Comparison of ENCODE assay signal across 1 cellular context in the genomic region with DNA sequence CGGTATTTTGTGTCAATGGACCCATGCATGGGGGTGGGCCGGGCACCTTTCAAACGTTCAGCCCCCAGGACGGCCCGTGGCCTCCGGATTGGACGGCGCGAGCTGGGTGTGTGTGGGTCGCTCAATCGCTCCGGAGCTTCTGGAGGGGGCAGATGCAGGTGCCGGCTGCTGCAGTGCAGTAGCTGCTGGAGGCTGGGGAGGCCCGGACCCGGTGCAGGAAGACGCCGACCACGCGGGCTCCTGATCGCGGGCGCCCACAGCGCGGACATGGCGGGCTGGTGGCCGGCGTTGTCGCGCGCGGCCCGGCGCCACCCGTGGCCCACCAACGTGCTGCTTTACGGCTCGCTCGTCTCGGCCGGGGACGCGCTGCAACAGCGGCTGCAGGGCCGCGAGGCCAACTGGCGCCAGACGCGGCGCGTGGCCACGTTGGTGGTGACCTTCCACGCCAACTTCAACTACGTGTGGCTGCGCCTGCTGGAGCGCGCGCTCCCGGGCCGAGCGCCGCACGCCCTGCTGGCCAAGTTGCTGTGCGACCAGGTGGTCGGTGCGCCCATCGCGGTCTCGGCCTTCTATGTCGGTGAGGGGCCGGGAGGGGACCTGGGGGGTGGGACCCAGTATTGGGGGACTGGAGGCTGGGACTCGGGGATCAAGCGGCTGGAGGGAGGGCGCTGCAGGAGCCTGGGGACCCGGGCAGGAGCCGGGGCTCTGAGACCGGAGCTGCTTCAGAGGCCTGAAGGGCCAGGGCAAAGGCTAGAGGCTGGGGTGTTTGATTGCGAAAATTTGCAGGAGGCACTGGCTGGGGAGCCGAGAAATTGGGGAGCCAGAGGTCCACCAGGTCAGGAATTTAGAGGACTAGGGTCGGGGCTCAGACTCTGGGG.
TF ChIP-seq lines count a peak whose summit lies in the region.
"Not testable (repeated sequence)": the region's sequence is repeated elsewhere in the genome, so short reads cannot be mapped to it uniquely, and the experiment has no call there.

A gene (plus strand): TSS at position 124 of the 878 bp plus-strand sequence. CDS start 144 bp downstream, at position 268.

TF ChIP-seq in HepG2, 621 proteins besides CTCF, POLR2A, EP300 and RAD21 (continued from another document and continues in another):
- TF ChIP-seq, protein P1, sequence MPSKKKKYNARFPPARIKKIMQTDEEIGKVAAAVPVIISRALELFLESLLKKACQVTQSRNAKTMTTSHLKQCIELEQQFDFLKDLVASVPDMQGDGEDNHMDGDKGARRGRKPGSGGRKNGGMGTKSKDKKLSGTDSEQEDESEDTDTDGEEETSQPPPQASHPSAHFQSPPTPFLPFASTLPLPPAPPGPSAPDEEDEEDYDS (CRISPR knock-in tag; IDR thresholded peaks at IDR 0.05), result peak; percentile 72
- peak; percentile 96 for TF ChIP-seq ZFX (CRISPR knock-in tag; IDR thresholded peaks at IDR 0.05; ENCODE audit: low read depth)
- TF ChIP-seq, protein P2, sequence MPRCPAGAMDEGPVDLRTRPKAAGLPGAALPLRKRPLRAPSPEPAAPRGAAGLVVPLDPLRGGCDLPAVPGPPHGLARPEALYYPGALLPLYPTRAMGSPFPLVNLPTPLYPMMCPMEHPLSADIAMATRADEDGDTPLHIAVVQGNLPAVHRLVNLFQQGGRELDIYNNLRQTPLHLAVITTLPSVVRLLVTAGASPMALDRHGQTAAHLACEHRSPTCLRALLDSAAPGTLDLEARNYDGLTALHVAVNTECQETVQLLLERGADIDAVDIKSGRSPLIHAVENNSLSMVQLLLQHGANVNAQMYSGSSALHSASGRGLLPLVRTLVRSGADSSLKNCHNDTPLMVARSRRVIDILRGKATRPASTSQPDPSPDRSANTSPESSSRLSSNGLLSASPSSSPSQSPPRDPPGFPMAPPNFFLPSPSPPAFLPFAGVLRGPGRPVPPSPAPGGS (CRISPR knock-in tag; IDR thresholded peaks at IDR 0.05), result peak; percentile 95
- not testable (repeated sequence) for TF ChIP-seq SOX13 (IDR thresholded peaks at IDR 0.05)
- 0 out of 4 replicates have a peak, but pooled peaks of 1 of the 2 experiments have one; percentile 16 for TF ChIP-seq SOX13 (CRISPR knock-in tag; conservative IDR thresholded peaks at IDR 0.05 in 1 of 2, IDR thresholded peaks at IDR 0.05 in 1 of 2)
- TF ChIP-seq ZMAT3 (CRISPR knock-in tag; conservative IDR thresholded peaks at IDR 0.05), result peak; percentile 85
- peak; percentile 95; the same call in 1 of the 2 replicates for TF ChIP-seq ZNF773 (CRISPR knock-in tag; IDR thresholded peaks at IDR 0.05; ENCODE audit: borderline replicate concordance)
- TF ChIP-seq ZNF317 (CRISPR knock-in tag; IDR thresholded peaks at IDR 0.05), result peak; percentile 80
- TF ChIP-seq, protein P3, sequence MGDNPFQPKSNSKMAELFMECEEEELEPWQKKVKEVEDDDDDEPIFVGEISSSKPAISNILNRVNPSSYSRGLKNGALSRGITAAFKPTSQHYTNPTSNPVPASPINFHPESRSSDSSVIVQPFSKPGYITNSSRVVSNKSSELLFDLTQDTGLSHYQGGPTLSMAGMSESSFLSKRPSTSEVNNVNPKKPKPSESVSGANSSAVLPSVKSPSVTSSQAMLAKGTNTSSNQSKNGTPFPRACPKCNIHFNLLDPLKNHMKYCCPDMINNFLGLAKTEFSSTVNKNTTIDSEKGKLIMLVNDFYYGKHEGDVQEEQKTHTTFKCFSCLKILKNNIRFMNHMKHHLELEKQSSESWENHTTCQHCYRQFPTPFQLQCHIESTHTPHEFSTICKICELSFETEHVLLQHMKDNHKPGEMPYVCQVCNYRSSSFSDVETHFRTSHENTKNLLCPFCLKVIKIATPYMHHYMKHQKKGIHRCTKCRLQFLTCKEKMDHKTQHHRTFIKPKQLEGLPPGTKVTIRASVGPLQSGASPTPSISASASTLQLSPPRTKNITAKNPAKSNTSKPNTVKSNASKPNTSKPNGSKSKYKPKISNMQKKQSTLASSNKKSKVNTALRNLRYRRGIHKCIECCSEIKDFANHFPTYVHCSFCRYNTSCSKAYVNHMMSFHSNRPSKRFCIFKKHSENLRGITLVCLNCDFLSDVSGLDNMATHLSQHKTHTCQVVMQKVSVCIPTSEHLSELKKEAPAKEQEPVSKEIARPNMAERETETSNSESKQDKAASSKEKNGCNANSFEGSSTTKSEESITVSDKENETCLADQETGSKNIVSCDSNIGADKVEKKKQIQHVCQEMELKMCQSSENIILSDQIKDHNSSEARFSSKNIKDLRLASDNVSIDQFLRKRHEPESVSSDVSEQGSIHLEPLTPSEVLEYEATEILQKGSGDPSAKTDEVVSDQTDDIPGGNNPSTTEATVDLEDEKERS (CRISPR knock-in tag; IDR thresholded peaks at IDR 0.05), result peak; percentile 76
- TF ChIP-seq TOE1 (CRISPR knock-in tag; IDR thresholded peaks at IDR 0.05), result 0 out of 2 replicates have a peak, but pooled peaks have one; percentile 76
- TF ChIP-seq ZSCAN31 (CRISPR knock-in tag; IDR thresholded peaks at IDR 0.05; ENCODE audit: low read depth), result 0 out of 2 replicates have a peak, but pooled peaks have one; percentile 54
- TF ChIP-seq, protein P4, sequence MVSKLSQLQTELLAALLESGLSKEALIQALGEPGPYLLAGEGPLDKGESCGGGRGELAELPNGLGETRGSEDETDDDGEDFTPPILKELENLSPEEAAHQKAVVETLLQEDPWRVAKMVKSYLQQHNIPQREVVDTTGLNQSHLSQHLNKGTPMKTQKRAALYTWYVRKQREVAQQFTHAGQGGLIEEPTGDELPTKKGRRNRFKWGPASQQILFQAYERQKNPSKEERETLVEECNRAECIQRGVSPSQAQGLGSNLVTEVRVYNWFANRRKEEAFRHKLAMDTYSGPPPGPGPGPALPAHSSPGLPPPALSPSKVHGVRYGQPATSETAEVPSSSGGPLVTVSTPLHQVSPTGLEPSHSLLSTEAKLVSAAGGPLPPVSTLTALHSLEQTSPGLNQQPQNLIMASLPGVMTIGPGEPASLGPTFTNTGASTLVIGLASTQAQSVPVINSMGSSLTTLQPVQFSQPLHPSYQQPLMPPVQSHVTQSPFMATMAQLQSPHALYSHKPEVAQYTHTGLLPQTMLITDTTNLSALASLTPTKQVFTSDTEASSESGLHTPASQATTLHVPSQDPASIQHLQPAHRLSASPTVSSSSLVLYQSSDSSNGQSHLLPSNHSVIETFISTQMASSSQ (IDR thresholded peaks at IDR 0.05; ENCODE audit: low read depth), result not testable (repeated sequence)
- TF ChIP-seq, protein P4 (CRISPR knock-in tag; IDR thresholded peaks at IDR 0.05; ENCODE audit: borderline replicate concordance), result peak; percentile 76
- TF ChIP-seq, protein P5, sequence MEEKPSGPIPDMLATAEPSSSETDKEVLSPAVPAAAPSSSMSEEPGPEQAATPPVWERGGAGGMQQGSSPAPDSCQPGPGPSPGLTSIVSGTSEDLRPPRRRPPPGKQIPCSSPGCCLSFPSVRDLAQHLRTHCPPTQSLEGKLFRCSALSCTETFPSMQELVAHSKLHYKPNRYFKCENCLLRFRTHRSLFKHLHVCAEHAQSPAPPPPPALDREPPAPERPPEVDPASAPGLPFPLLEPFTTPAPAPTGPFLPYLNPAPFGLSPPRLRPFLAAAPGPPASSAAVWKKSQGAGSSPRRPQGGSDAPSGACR (CRISPR knock-in tag; IDR thresholded peaks at IDR 0.05), result peak; percentile 31; the same call in 1 of the 2 replicates
- TF ChIP-seq, protein P6, sequence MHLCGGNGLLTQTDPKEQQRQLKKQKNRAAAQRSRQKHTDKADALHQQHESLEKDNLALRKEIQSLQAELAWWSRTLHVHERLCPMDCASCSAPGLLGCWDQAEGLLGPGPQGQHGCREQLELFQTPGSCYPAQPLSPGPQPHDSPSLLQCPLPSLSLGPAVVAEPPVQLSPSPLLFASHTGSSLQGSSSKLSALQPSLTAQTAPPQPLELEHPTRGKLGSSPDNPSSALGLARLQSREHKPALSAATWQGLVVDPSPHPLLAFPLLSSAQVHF (CRISPR knock-in tag; IDR thresholded peaks at IDR 0.05), result peak; percentile 76
- 0 out of 2 replicates have a peak, but pooled peaks have one; percentile 36 for TF ChIP-seq ZSCAN9 (CRISPR knock-in tag; IDR thresholded peaks at IDR 0.05; ENCODE audit: borderline replicate concordance)
- peak; percentile 95 for TF ChIP-seq RBFOX2 (IDR thresholded peaks at IDR 0.05; ENCODE audit: low read depth, low read length)
- TF ChIP-seq HOXA9 (CRISPR knock-in tag; IDR thresholded peaks at IDR 0.05; ENCODE audit: borderline replicate concordance), result peak; percentile 66; the same call in 1 of the 2 replicates
- peak; percentile 70; the same call in 1 of the 2 replicates for TF ChIP-seq MEIS2 (CRISPR knock-in tag; IDR thresholded peaks at IDR 0.05)
- TF ChIP-seq ZNF678 (CRISPR knock-in tag; IDR thresholded peaks at IDR 0.05), result peak; percentile 93
- peak; percentile 49; the same call in 1 of the 2 replicates for TF ChIP-seq ZNF232 (CRISPR knock-in tag; IDR thresholded peaks at IDR 0.05; ENCODE audit: borderline replicate concordance)
- TF ChIP-seq, protein P7, sequence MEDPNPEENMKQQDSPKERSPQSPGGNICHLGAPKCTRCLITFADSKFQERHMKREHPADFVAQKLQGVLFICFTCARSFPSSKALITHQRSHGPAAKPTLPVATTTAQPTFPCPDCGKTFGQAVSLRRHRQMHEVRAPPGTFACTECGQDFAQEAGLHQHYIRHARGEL (CRISPR knock-in tag; IDR thresholded peaks at IDR 0.05), result 0 out of 2 replicates have a peak, but pooled peaks have one; percentile 17
- TF ChIP-seq, protein P8, sequence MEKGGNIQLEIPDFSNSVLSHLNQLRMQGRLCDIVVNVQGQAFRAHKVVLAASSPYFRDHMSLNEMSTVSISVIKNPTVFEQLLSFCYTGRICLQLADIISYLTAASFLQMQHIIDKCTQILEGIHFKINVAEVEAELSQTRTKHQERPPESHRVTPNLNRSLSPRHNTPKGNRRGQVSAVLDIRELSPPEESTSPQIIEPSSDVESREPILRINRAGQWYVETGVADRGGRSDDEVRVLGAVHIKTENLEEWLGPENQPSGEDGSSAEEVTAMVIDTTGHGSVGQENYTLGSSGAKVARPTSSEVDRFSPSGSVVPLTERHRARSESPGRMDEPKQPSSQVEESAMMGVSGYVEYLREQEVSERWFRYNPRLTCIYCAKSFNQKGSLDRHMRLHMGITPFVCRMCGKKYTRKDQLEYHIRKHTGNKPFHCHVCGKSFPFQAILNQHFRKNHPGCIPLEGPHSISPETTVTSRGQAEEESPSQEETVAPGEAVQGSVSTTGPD (CRISPR knock-in tag; IDR thresholded peaks at IDR 0.05), result peak; percentile 34; the same call in 1 of the 2 replicates
- TF ChIP-seq, protein P9, sequence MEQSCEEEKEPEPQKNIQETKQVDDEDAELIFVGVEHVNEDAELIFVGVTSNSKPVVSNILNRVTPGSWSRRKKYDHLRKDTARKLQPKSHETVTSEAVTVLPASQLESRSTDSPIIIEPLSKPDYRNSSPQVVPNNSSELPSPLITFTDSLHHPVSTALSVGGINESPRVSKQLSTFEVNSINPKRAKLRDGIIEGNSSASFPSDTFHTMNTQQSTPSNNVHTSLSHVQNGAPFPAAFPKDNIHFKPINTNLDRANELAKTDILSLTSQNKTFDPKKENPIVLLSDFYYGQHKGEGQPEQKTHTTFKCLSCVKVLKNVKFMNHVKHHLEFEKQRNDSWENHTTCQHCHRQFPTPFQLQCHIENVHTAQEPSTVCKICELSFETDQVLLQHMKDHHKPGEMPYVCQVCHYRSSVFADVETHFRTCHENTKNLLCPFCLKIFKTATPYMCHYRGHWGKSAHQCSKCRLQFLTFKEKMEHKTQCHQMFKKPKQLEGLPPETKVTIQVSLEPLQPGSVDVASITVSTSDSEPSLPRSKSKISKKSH (CRISPR knock-in tag; IDR thresholded peaks at IDR 0.05; ENCODE audit: borderline replicate concordance), result peak; percentile 21
- TF ChIP-seq KLF16 (CRISPR knock-in tag; IDR thresholded peaks at IDR 0.05), result 0 out of 4 replicates have a peak, but pooled peaks of 1 of the 2 experiments have one; percentile 52
- TF ChIP-seq GZF1 (CRISPR knock-in tag; IDR thresholded peaks at IDR 0.05), result peak; percentile 45; the same call in 1 of the 2 replicates
